25 cellular contexts compared by ENCODE assay signal in the genomic region with DNA sequence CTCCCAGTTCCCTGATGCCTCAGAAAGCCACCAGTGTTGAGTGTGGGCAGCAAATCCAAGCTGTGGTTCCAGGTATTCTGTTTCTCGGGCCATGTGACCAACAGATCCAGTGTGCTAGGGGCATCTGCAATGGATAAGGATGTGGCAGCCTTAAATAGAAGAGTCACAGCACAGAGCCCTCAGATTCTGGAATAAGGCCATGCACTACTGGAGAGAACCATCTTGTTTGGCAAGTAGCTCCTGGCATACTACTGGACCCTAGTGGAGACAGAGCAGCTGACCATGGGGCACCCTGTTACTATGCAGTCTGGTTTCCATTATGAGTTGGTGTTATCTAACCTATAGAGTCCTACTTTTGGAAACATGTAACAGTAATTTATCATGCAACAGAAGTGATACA. TPM values are rescaled to one million over a fixed set of nuclear protein-coding genes. Genes with fewer than 3 reads are reported as not detected.
"Had no signal": no experiment of that assay in that cellular context is flagged by ENCODE, and none has a peak within 500 bp of the region (broad histone marks: within the 10 kb centered on the region; RNA-seq: fewer than 3 reads in every experiment).

No MANE protein-coding gene starts in this region.

- H3K4me3 ChIP-seq: lower lobe of right lung, pancreas, prostate gland, skin epidermis, stomach, testis, thyroid gland, transverse colon, upper lobe of left lung, vagina had no signal

- H3K36me3 ChIP-seq: lower lobe of right lung, pancreas, prostate gland, stomach, thyroid gland, transverse colon, upper lobe of left lung, vagina had no signal

- ATAC-seq: left colon; lower lobe of right lung; naive thymus-derived CD8-positive, alpha-beta T cell; pancreas; sciatic nerve; stimulated activated naive B cell treated with anti-CD40 and anti-IgM and Interleukin-4, amounts not matched to agents 10 μg/mL and 1 μg/mL and 100 μg/mL, for 72 hours; stimulated activated naive CD8-positive, alpha-beta T cell treated with anti-CD3 and anti-CD28 coated beads, Interleukin-15, Interleukin-2, amounts not matched to agents 100 U/mL and 50 U/mL, for 24 hours had no signal

- H3K27me3 ChIP-seq: pancreas, stomach, testis, thyroid gland, transverse colon, upper lobe of left lung, vagina had no signal

- H3K27ac ChIP-seq: lower lobe of right lung, prostate gland, skin epidermis, stomach, testis, thyroid gland, transverse colon, upper lobe of left lung, vagina had no signal

- H3K9me3 ChIP-seq: lower lobe of right lung, pancreas, prostate gland, stomach, testis, thyroid gland, transverse colon, upper lobe of left lung, vagina had no signal

- DNase-seq: hippocampal formation; kidney glomerular epithelial cell; left colon; lower lobe of right lung; mammary epithelial cell; mesenchymal stem cell; naive thymus-derived CD8-positive, alpha-beta T cell; nucleus accumbens; pancreas; posterior cingulate gyrus; stimulated activated CD4-positive, alpha-beta T cell treated with anti-CD3 and anti-CD28 coated beads, Interleukin-12 subunit alpha, Interleukin-12 subunit beta, amount 100 ng/mL, for 4 hours; stimulated activated CD4-positive, alpha-beta T cell treated with anti-CD3 and anti-CD28 coated beads, Interleukin-15, amount 100 ng/mL, for 24 hours; stimulated activated CD4-positive, alpha-beta T cell treated with anti-CD3 and anti-CD28 coated beads, Interleukin-2, amount 100 ng/mL, for 24 hours; stimulated activated CD4-positive, alpha-beta T cell treated with anti-CD3 and anti-CD28 coated beads, Interleukin-4, amount 100 ng/mL, for 1 hour; stimulated activated naive B cell treated with anti-CD40 and anti-IgM and Interleukin-4, amounts not matched to agents 10 μg/mL and 1 μg/mL and 100 μg/mL, for 72 hours; stimulated activated naive CD8-positive, alpha-beta T cell treated with anti-CD3 and anti-CD28 coated beads, Interleukin-15, Interleukin-2, amounts not matched to agents 100 U/mL and 50 U/mL, for 24 hours; stomach; testis; thyroid gland; transverse colon; upper lobe of left lung had no signal

- H3K4me1 ChIP-seq: lower lobe of right lung, prostate gland, thyroid gland, transverse colon, upper lobe of left lung, vagina had no signal

RNA-seq across cellular contexts. Expression of a gene that starts 53.3 kb away (rescaled TPM):
- total RNA-seq: naive thymus-derived CD8-positive, alpha-beta T cell had no signal
- polyA plus RNA-seq: naive thymus-derived CD8-positive, alpha-beta T cell had no signal
